ENCODE assay signal across 32 cellular contexts in genomic region chr4:159258889-159259560, GRCh38.
"Had no signal": no experiment of that assay in that cellular context is flagged by ENCODE, and none has a peak within 500 bp of the region (broad histone marks: within the 10 kb centered on the region; RNA-seq: fewer than 3 reads in every experiment).

No MANE protein-coding gene starts in this region.

- H3K27ac ChIP-seq: breast epithelium, KMS-11, SJSA1 had no signal

- DNase-seq: activated CD4-positive, alpha-beta T cell treated with anti-CD3 and anti-CD28 coated beads for 48 hours; activated CD4-positive, alpha-beta T cell treated with anti-CD3 and anti-CD28 coated beads, Interleukin-2, amount 50 U/mL, for 4 hours; activated CD4-positive, CD25-positive, alpha-beta regulatory T cell treated with anti-CD3 and anti-CD28 coated beads, Interleukin-2, amount 50 U/mL, for 72 hours; activated CD8-positive, alpha-beta T cell treated with anti-CD3 and anti-CD28 coated beads, Interleukin-2, amount 10 ng/mL, durations not matched to agents 7 days and 5 days; activated effector memory CD4-positive, alpha-beta T cell treated with Interleukin-2 at 50 U/mL for 16 hours; activated naive CD4-positive, alpha-beta T cell; activated T-cell treated with anti-CD3 and anti-CD28 coated beads, Interleukin-2, amount 50 U/mL, for 24 hours; aorta; caudate nucleus; MG63; MV-4-11; NCI-H1092 treated with DMSO at 0.1 percent for 48 hours; NCI-H1417 treated with DMSO at 0.1 percent for 48 hours; NCI-H1694; NCI-H2029; NCI-H2107; NCI-H2171 treated with DMSO at 0.1 percent for 48 hours; NCI-H226; NCI-H526 treated with DMSO at 0.1 percent for 48 hours; NK-92 treated with Interleukin-12 subunit alpha and Interleukin-12 subunit beta, amount 100 ng/mL, for 24 hours; OCI-M1; Right ventricle myocardium superior; RPMI8226; SW 1271; T-helper 17 cell; T-helper 9 cell had no signal

- ATAC-seq: activated CD8-positive, alpha-beta T cell treated with anti-CD3 and anti-CD28 coated beads, Interleukin-2, amount 10 ng/mL, durations not matched to agents 7 days and 5 days; Panc1; SK-N-SH treated with all-trans-retinoic acid at 6 μM for 48 hours; T-helper 17 cell; WTC11 had no signal

- H3K4me1 ChIP-seq: breast epithelium had no signal

- H3K9me3 ChIP-seq: breast epithelium, MG63, SJSA1 had no signal

- H3K9ac ChIP-seq: KMS-11 had no signal

- H3K36me3 ChIP-seq: breast epithelium, MG63 had no signal

- H3K4me3 ChIP-seq: breast epithelium, MG63, SJSA1 had no signal

- H3K4me2 ChIP-seq: KMS-11 had no signal

- H3K27me3 ChIP-seq: breast epithelium, MG63, SJSA1 had no signal
